ENCODE assay signal across 8 cellular contexts in genomic region chr14:75515631-75515999, GRCh38. TPM values are rescaled to one million over a fixed set of nuclear protein-coding genes. Genes with fewer than 3 reads are reported as not detected.
DNase-seq lines count a peak whose midpoint lies in the region; ATAC-seq, FAIRE-seq and TF ChIP-seq lines count a peak whose summit lies in the region.

No MANE protein-coding gene starts in this region.

- no peaks in the 10 kb centered on the region for H3K9me3 ChIP-seq in HepG2 (ENCODE audit: low read length)
- peaks cover 8% of the 10 kb centered on the region for H3K9me3 ChIP-seq in smooth muscle cell (replicated peaks; ENCODE audit: low read depth)

- H2AFZ ChIP-seq in HepG2 (ENCODE audit: low read length) (peak overlapping the region; percentile 50), smooth muscle cell (ENCODE audit: low read depth) (no peak overlapping the region)

- BruUV-seq in HepG2 (replicated peaks; lab: Mats Ljungman, UMichigan), result no TSS peak

- H3K79me2 ChIP-seq in HepG2 (ENCODE audit: insufficient read depth, low read length) (no peaks in the 10 kb centered on the region), smooth muscle cell (ENCODE audit: low read depth) (no peaks in the 10 kb centered on the region)

- WGBS in HepG2 (ENCODE audit: low lambda C conversion rate), result 30% methylated on average over 7 of the region's 7 CpGs
- 38% methylated on average over 7 of the region's 7 CpGs for WGBS in smooth muscle cell (ENCODE audit: low lambda C conversion rate)

- H3K9ac ChIP-seq in HepG2 (ENCODE audit: insufficient read depth, low read depth, low read length) (no peak overlapping the region), smooth muscle cell (ENCODE audit: low read depth) (no peak overlapping the region)

- H3K4me1 ChIP-seq in HepG2 (ENCODE audit: insufficient read depth, low read length), result peaks cover 32% of the 10 kb centered on the region
- no peaks in the 10 kb centered on the region for H3K4me1 ChIP-seq in smooth muscle cell (ENCODE audit: low read depth)

- peak; percentile 39 for ATAC-seq in GM21737 (IDR thresholded peaks at IDR 0.05; ENCODE audit: unreplicated experiment)
- ATAC-seq in HepG2, result peak; percentile 29

- no peaks in the 10 kb centered on the region for H3F3A ChIP-seq in smooth muscle cell (ENCODE audit: low read depth)

- no peaks in the 10 kb centered on the region for H3K36me3 ChIP-seq in HepG2 (replicated peaks in 1 of 2; ENCODE audit: control insufficient read depth in 1 of 2, insufficient read depth in 2 of 2, low read length in 2 of 2)
- no peaks in the 10 kb centered on the region for H3K36me3 ChIP-seq in smooth muscle cell (ENCODE audit: low read depth)

- POLR2A ChIA-PET in HepG2 (lab: Yijun Ruan, JAX), result no interaction called here

- no peak for TF ChIP-seq RAD21 in HepG2 (CRISPR knock-in tag; IDR thresholded peaks at IDR 0.05)

- FAIRE-seq in HepG2 (lab: Jason Lieb, UNC), result no peak

- intact Hi-C loops in HepG2 (cut with micrococcal nuclease; ENCODE audit: unreplicated experiment), result no loop called here

- peak overlapping the region in 2 of 3 experiments; percentile 68 to 73; a peak in 2 of 6 replicates for H3K4me3 ChIP-seq in HepG2 (replicated peaks in 1 of 3; ENCODE audit: insufficient read depth in 1 of 3, low read depth in 2 of 3, low read length in 3 of 3)
- no peak overlapping the region for H3K4me3 ChIP-seq in smooth muscle cell

- H3K27me3 ChIP-seq in HepG2 (ENCODE audit: control insufficient read depth in 1 of 2, insufficient read depth in 2 of 2, low read length in 2 of 2) (peaks cover 0 to 24% of the 10 kb centered on the region in 2 experiments; a peak in 2 of 5 replicates), smooth muscle cell (ENCODE audit: low read depth) (no peaks in the 10 kb centered on the region)

- CTCF ChIA-PET in HepG2 (lab: Yijun Ruan, JAX; ENCODE audit: low intra/inter-chr PET ratio, low total read pairs), result no interaction called here

- TF ChIP-seq EP300 in HepG2 (IDR thresholded peaks at IDR 0.05; ENCODE audit: low read depth in 2 of 2, low read length in 2 of 2), result no peak
- no peak for TF ChIP-seq EP300 in HepG2 (CRISPR knock-in tag; IDR thresholded peaks at IDR 0.05; ENCODE audit: borderline replicate concordance)

- DNase-seq in GM13976 (ENCODE audit: low spot score) (peak; percentile 51), NOMO-1 treated with dmso at 0.1 percent for 144 hours (lab: John Stamatoyannopoulos, UW; ENCODE audit: unreplicated experiment) (peak; percentile 67), HepG2 (ENCODE audit: low spot score) (no peak), iPS-NIHi7 (ENCODE audit: extremely low spot score) (no peak), erythroblast (lab: John Stamatoyannopoulos, UW) (no peak), smooth muscle cell (lab: John Stamatoyannopoulos, UW; ENCODE audit: unreplicated experiment) (no peak), activated gamma-delta T cell (lab: John Stamatoyannopoulos, UW) (no peak)

- in situ Hi-C loops in GM13976 (cut with MboI; ENCODE audit: low sequenced_read_pairs, unreplicated experiment), result no loop called here
- in situ Hi-C loops in HepG2 (cut with HindIII; ENCODE audit: extremely low pct_ligation_motif_present, low pct_unique_long_range_greater_than_20kb), result no loop called here

- H3K27ac ChIP-seq in HepG2 (ENCODE audit: extremely low read length, insufficient read depth, low read length), result no peak overlapping the region
- H3K27ac ChIP-seq in smooth muscle cell (ENCODE audit: low read depth), result no peak overlapping the region

- H4K20me1 ChIP-seq in HepG2 (ENCODE audit: insufficient read depth, low read length), result no peaks in the 10 kb centered on the region
- H4K20me1 ChIP-seq in smooth muscle cell (ENCODE audit: low read depth), result no peaks in the 10 kb centered on the region

- no peak for TF ChIP-seq CTCF in GM13976 (IDR thresholded peaks at IDR 0.05; ENCODE audit: borderline replicate concordance, control extremely low read depth, extremely low read depth, insufficient read depth, missing control alignments)
- no peak for TF ChIP-seq CTCF in HepG2 (CRISPR knock-in tag; IDR thresholded peaks at IDR 0.05)
- TF ChIP-seq CTCF in smooth muscle cell (IDR thresholded peaks at IDR 0.05; ENCODE audit: borderline replicate concordance, insufficient read depth, poor library complexity, severe bottlenecking), result no peak

- H3K4me2 ChIP-seq in HepG2 (ENCODE audit: low read depth, low read length) (peak overlapping the region; percentile 81), smooth muscle cell (no peak overlapping the region)

- TF ChIP-seq POLR2A in HepG2 (IDR thresholded peaks at IDR 0.05; ENCODE audit: insufficient read depth in 1 of 2, low read depth in 2 of 2, low read length in 2 of 2) (no peak), erythroblast (IDR thresholded peaks at IDR 0.05; ENCODE audit: low read length) (no peak)

TF ChIP-seq in HepG2, 621 proteins besides CTCF, POLR2A, EP300 and RAD21 (continues in another document):
- TF ChIP-seq, protein P1, sequence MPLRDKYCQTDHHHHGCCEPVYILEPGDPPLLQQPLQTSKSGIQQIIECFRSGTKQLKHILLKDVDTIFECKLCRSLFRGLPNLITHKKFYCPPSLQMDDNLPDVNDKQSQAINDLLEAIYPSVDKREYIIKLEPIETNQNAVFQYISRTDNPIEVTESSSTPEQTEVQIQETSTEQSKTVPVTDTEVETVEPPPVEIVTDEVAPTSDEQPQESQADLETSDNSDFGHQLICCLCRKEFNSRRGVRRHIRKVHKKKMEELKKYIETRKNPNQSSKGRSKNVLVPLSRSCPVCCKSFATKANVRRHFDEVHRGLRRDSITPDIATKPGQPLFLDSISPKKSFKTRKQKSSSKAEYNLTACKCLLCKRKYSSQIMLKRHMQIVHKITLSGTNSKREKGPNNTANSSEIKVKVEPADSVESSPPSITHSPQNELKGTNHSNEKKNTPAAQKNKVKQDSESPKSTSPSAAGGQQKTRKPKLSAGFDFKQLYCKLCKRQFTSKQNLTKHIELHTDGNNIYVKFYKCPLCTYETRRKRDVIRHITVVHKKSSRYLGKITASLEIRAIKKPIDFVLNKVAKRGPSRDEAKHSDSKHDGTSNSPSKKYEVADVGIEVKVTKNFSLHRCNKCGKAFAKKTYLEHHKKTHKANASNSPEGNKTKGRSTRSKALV (CRISPR knock-in tag; IDR thresholded peaks at IDR 0.05), result no peak
- TF ChIP-seq EZH2 (conservative IDR thresholded peaks at IDR 0.05; ENCODE audit: low read depth, low read length), result no peak
- TF ChIP-seq, protein P2, sequence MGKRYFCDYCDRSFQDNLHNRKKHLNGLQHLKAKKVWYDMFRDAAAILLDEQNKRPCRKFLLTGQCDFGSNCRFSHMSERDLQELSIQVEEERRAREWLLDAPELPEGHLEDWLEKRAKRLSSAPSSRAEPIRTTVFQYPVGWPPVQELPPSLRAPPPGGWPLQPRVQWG (CRISPR knock-in tag; IDR thresholded peaks at IDR 0.05; ENCODE audit: borderline replicate concordance, low read depth), result no peak
- no peak for TF ChIP-seq TP53 (CRISPR knock-in tag; conservative IDR thresholded peaks at IDR 0.05)
- TF ChIP-seq ZSCAN5A (CRISPR knock-in tag; IDR thresholded peaks at IDR 0.05; ENCODE audit: borderline replicate concordance), result no peak
- TF ChIP-seq HMGA1 (CRISPR knock-in tag; conservative IDR thresholded peaks at IDR 0.05), result no peak
- TF ChIP-seq YEATS2 (CRISPR knock-in tag; IDR thresholded peaks at IDR 0.05; ENCODE audit: borderline replicate concordance), result no peak
- no peak for TF ChIP-seq ZNF672 (CRISPR knock-in tag; IDR thresholded peaks at IDR 0.05)

RNA-seq across cellular contexts. Expression of gene BATF, which starts 6.7 kb away (rescaled TPM):
- total RNA-seq in HepG2 (2016; rRNA removed; fragmentation: Illumina TruSeq; extraction: Trizol) (0.22 and 0.44 TPM in 2 replicates), smooth muscle cell (not detected in 2 replicates)
- total RNA-seq in HepG2 (2016; cell fraction: cytosol; rRNA removed; fragmentation: Illumina TruSeq; extraction: Trizol; ENCODE audit: low read depth), result 0.26 and 0.30 TPM in 2 replicates
- 0.19 TPM in 1 of 2 replicates, not detected in the other for total RNA-seq in HepG2 (2016; cell fraction: insoluble cytoplasmic fraction; rRNA removed; fragmentation: Illumina TruSeq; extraction: Trizol)
- total RNA-seq in HepG2 (2016; cell fraction: membrane; rRNA removed; fragmentation: Illumina TruSeq; extraction: Trizol), result 0.53 and 0.96 TPM in 2 replicates
- not detected in 2 replicates for total RNA-seq in HepG2 (2016; cell fraction: nucleus; rRNA removed; fragmentation: Illumina TruSeq; extraction: Trizol)
- polyA plus RNA-seq in HepG2 (2011; rRNA removed) (0.37 and 0.88 TPM in 2 replicates), smooth muscle cell (not detected in 2 replicates)
- 0.31 and 0.60 TPM in 2 replicates for polyA plus RNA-seq in HepG2 (2011; cell fraction: cytosol; rRNA removed)
- polyA plus RNA-seq in HepG2 (2011; cell fraction: nucleus; rRNA removed), result 0.48 TPM in 2 replicates
- polyA plus RNA-seq in HepG2 (2012), result 0.20 TPM in 1 of 2 replicates, not detected in the other
- polyA plus RNA-seq in HepG2 (2016; cell fraction: cytosol; fragmentation: Illumina TruSeq; extraction: Trizol; ENCODE audit: low read depth), result 0.44 and 0.83 TPM in 2 replicates
- polyA plus RNA-seq in HepG2 (2016; cell fraction: insoluble cytoplasmic fraction; fragmentation: Illumina TruSeq; extraction: Trizol; ENCODE audit: low read depth), result 0.41 TPM in 1 of 2 replicates, not detected in the other
- polyA plus RNA-seq in HepG2 (2016; cell fraction: membrane; fragmentation: Illumina TruSeq; extraction: Trizol; ENCODE audit: low read depth), result 0.79 and 0.93 TPM in 2 replicates
- polyA plus RNA-seq in HepG2 (2016; cell fraction: nucleus; fragmentation: Illumina TruSeq; extraction: Trizol; ENCODE audit: insufficient read depth, low read depth), result not detected in 2 replicates
- polyA minus RNA-seq in HepG2 (2011; rRNA and poly(A)+ RNA removed; ENCODE audit: low replicate concordance), result 0.70 TPM in 1 of 2 replicates, not detected in the other
- 0.69 TPM in 1 of 2 replicates, not detected in the other for polyA minus RNA-seq in HepG2 (2011; cell fraction: cytosol; rRNA and poly(A)+ RNA removed)
- 0.62 TPM in 1 of 2 replicates, not detected in the other for polyA minus RNA-seq in HepG2 (2011; cell fraction: nucleus; rRNA and poly(A)+ RNA removed)

Comparison
In these comparisons a context has a peak if more than half of its experiments do, and no peak if none do; other contexts are left out.
1. DNase-seq: peak in GM13976 (single experiment) and NOMO-1 treated with dmso at 0.1 percent for 144 hours (single experiment); none in HepG2 (single experiment), iPS-NIHi7 (single experiment), erythroblast (0 of 2), smooth muscle cell (single experiment) and activated gamma-delta T cell (single experiment).